15 cellular contexts compared by ENCODE assay signal in the genomic region with DNA sequence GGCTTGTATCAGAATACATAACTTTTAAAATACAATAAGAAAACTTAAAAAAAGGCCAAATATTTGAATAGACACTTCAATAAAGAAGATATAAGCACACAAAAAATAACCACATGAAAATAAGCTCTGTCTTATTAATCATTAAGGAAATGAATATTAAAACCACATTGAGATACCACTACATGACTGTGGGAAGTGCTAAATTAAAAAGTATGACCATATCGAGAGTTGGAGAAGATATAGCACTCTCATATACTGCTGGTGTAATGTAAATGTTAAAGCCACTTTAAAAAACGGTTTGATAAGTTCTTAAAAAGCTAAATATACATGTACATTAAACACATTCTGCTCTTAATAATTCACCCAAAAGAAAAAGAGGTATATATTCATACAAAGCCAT.
A peak's percentile ranks its signal among the peaks of the same experiment; 100 is the strongest.
DNase-seq lines count a peak whose midpoint lies in the region; ATAC-seq and TF ChIP-seq lines count a peak whose summit lies in the region.
"Had no signal": no experiment of that assay in that cellular context is flagged by ENCODE, and none has a peak within 500 bp of the region (broad histone marks: within the 10 kb centered on the region; RNA-seq: fewer than 3 reads in every experiment).

No MANE protein-coding gene starts in this region.

- H3K27ac Mint-ChIP-seq in T-helper 17 cell, result peak overlapping the region; percentile 34
- H3K27ac Mint-ChIP-seq in nephron, result peak overlapping the region in 2 of 3 experiments; percentile 13 to 41
- H3K27ac Mint-ChIP-seq: CD14-positive monocyte; CD8-positive, alpha-beta T cell had no signal

- H3K4me1 Mint-ChIP-seq in T-helper 17 cell, result peaks cover 20% of the 10 kb centered on the region
- H3K4me1 Mint-ChIP-seq in nephron, result peaks cover 13% of the 10 kb centered on the region

- TF ChIP-seq CTCF in nephron (IDR thresholded peaks at IDR 0.05; ENCODE audit: unreplicated experiment in 3 of 3), result no peak

- peak; percentile 49 to 69 for ATAC-seq in activated CD4-positive, CD25-positive, alpha-beta regulatory T cell treated with anti-CD3 and anti-CD28 coated beads, Interleukin-2, amount 50 U/mL, for 24 hours
- ATAC-seq in T-helper 17 cell (no peak), GM18502 (IDR thresholded peaks at IDR 0.05; ENCODE audit: poor library complexity, unreplicated experiment) (no peak)
- ATAC-seq: CD8-positive, alpha-beta T cell; HCT116; HepG2 had no signal

- no peaks in the 10 kb centered on the region for H3K9me3 Mint-ChIP-seq in nephron
- H3K9me3 Mint-ChIP-seq: CD8-positive, alpha-beta T cell had no signal

- no peak for DNase-seq in activated CD4-positive, CD25-positive, alpha-beta regulatory T cell (lab: John Stamatoyannopoulos, UW)
- no peak for DNase-seq in T-helper 17 cell
- no peak for DNase-seq in DMS53 (lab: John Stamatoyannopoulos, UW)
- DNase-seq in AG20443 (ENCODE audit: low spot score), result no peak
- DNase-seq: ACHN; BE2C; CD8-positive, alpha-beta T cell; COR-L47; GM23248 had no signal

- H3K4me3 Mint-ChIP-seq in T-helper 17 cell (no peak overlapping the region), nephron (no peak overlapping the region)
- H3K4me3 Mint-ChIP-seq: CD14-positive monocyte; CD8-positive, alpha-beta T cell had no signal

- H3K27me3 Mint-ChIP-seq in T-helper 17 cell (no peaks in the 10 kb centered on the region), nephron (ENCODE audit: low read depth) (no peaks in the 10 kb centered on the region)

- no peaks in the 10 kb centered on the region for H3K9me3 ChIP-seq in T-helper 17 cell (ENCODE audit: control insufficient read depth, low read length, poor library complexity, severe bottlenecking)
- H3K9me3 ChIP-seq: BE2C had no signal

- H3K36me3 Mint-ChIP-seq in T-helper 17 cell (ENCODE audit: low read depth) (peaks cover 3% of the 10 kb centered on the region), nephron (ENCODE audit: low read depth) (no peaks in the 10 kb centered on the region)
- H3K36me3 Mint-ChIP-seq: CD14-positive monocyte; CD8-positive, alpha-beta T cell had no signal

Comparison
In these comparisons a context has a peak if more than half of its experiments do, and no peak if none do; other contexts are left out.
1. ATAC-seq: peak in activated CD4-positive, CD25-positive, alpha-beta regulatory T cell treated with anti-CD3 and anti-CD28 coated beads, Interleukin-2, amount 50 U/mL, for 24 hours (2 of 2); none in T-helper 17 cell (single experiment) and GM18502 (single experiment).